23 cellular contexts compared by ENCODE assay signal in genomic region chr6:33742092-33742491, GRCh38. TPM values are rescaled to one million over a fixed set of nuclear protein-coding genes. Genes with fewer than 3 reads are reported as not detected.
"Had no signal": no experiment of that assay in that cellular context is flagged by ENCODE, and none has a peak within 500 bp of the region (broad histone marks: within the 10 kb centered on the region; RNA-seq: fewer than 3 reads in every experiment).

No MANE protein-coding gene starts in this region.

- H3K9me3 ChIP-seq: testis had no signal

- H3K4me3 Mint-ChIP-seq: activated CD8-positive, alpha-beta memory T cell treated with anti-CD3 and anti-CD28 coated beads, Interleukin-2, amount 10 ng/mL, durations not matched to agents 7 days and 5 days; activated naive CD8-positive, alpha-beta T cell; activated T-cell treated with anti-CD3 and anti-CD28 coated beads, Interleukin-2, amount 50 U/mL, for 24 hours; effector memory CD8-positive, alpha-beta T cell; memory B cell; natural killer cell treated with Interleukin-12 subunit alpha and Interleukin-12 subunit beta and Interleukin-15 and Interleukin-18, amount 100 ng/mL, for 72 hours; stimulated activated naive CD8-positive, alpha-beta T cell treated with anti-CD3 and anti-CD28 coated beads, Interleukin-15, amount 100 ng/mL, for 72 hours; T-helper 17 cell had no signal

- H3K4me3 ChIP-seq: testis had no signal

- DNase-seq: activated CD4-positive, alpha-beta T cell treated with anti-CD3 and anti-CD28 coated beads, Interleukin-2, amount 50 U/mL, for 4 hours; activated CD8-positive, alpha-beta memory T cell treated with anti-CD3 and anti-CD28 coated beads, Interleukin-2, amount 10 ng/mL, durations not matched to agents 7 days and 5 days; activated effector memory CD4-positive, alpha-beta T cell treated with anti-CD3 and anti-CD28 coated beads, Interleukin-2, amount 50 U/mL, for 16 hours; activated T-cell treated with anti-CD3 and anti-CD28 coated beads, Interleukin-2, amount 50 U/mL, for 24 hours; amygdala; effector memory CD8-positive, alpha-beta T cell; occipital lobe; stimulated activated CD4-positive, alpha-beta T cell treated with anti-CD3 and anti-CD28 coated beads, Interleukin-15, amount 100 ng/mL, for 24 hours; stimulated activated CD4-positive, alpha-beta T cell treated with anti-CD3 and anti-CD28 coated beads, Interleukin-4, amount 100 ng/mL, for 24 hours; stimulated activated naive CD8-positive, alpha-beta T cell treated with anti-CD3 and anti-CD28 coated beads, Interleukin-15, amount 100 ng/mL, for 72 hours; T-helper 17 cell had no signal

- H3K27ac ChIP-seq: epithelial cell of prostate, testis had no signal

- H3K27me3 Mint-ChIP-seq: activated T-cell treated with anti-CD3 and anti-CD28 coated beads, Interleukin-2, amount 50 U/mL, for 24 hours had no signal

- ATAC-seq: activated CD4-positive, CD25-positive, alpha-beta regulatory T cell treated with anti-CD3 and anti-CD28 coated beads, Interleukin-2, amount 50 U/mL, for 24 hours; activated CD8-positive, alpha-beta memory T cell treated with anti-CD3 and anti-CD28 coated beads, Interleukin-2, amount 10 ng/mL, durations not matched to agents 7 days and 5 days; effector memory CD8-positive, alpha-beta T cell; left lobe of liver; natural killer cell treated with Interleukin-12 subunit alpha and Interleukin-12 subunit beta and Interleukin-15 and Interleukin-18, amount 100 ng/mL, for 72 hours; stimulated activated naive CD8-positive, alpha-beta T cell treated with anti-CD3 and anti-CD28 coated beads, Interleukin-15, amount 100 ng/mL, for 72 hours; T-helper 17 cell had no signal

- H3K27ac Mint-ChIP-seq: activated CD8-positive, alpha-beta memory T cell treated with anti-CD3 and anti-CD28 coated beads, Interleukin-2, amount 10 ng/mL, durations not matched to agents 7 days and 5 days; activated naive CD8-positive, alpha-beta T cell; activated T-cell treated with anti-CD3 and anti-CD28 coated beads, Interleukin-2, amount 50 U/mL, for 24 hours; effector memory CD8-positive, alpha-beta T cell; memory B cell; natural killer cell treated with Interleukin-12 subunit alpha and Interleukin-12 subunit beta and Interleukin-15 and Interleukin-18, amount 100 ng/mL, for 72 hours; stimulated activated naive CD8-positive, alpha-beta T cell treated with anti-CD3 and anti-CD28 coated beads, Interleukin-15, amount 100 ng/mL, for 72 hours; T-helper 17 cell had no signal

- H3K36me3 Mint-ChIP-seq: activated CD8-positive, alpha-beta memory T cell treated with anti-CD3 and anti-CD28 coated beads, Interleukin-2, amount 10 ng/mL, durations not matched to agents 7 days and 5 days; activated naive CD8-positive, alpha-beta T cell; brain; memory B cell; natural killer cell treated with Interleukin-12 subunit alpha and Interleukin-12 subunit beta and Interleukin-15 and Interleukin-18, amount 100 ng/mL, for 72 hours had no signal

- H3K4me1 Mint-ChIP-seq: activated CD8-positive, alpha-beta memory T cell treated with anti-CD3 and anti-CD28 coated beads, Interleukin-2, amount 10 ng/mL, durations not matched to agents 7 days and 5 days; stimulated activated naive CD8-positive, alpha-beta T cell treated with anti-CD3 and anti-CD28 coated beads, Interleukin-15, amount 100 ng/mL, for 72 hours had no signal

- H3K27me3 ChIP-seq: testis had no signal

- H3K9me3 Mint-ChIP-seq: activated T-cell treated with anti-CD3 and anti-CD28 coated beads, Interleukin-2, amount 50 U/mL, for 24 hours; brain; effector memory CD8-positive, alpha-beta T cell; memory B cell; natural killer cell treated with Interleukin-12 subunit alpha and Interleukin-12 subunit beta and Interleukin-15 and Interleukin-18, amount 100 ng/mL, for 72 hours; stimulated activated naive CD8-positive, alpha-beta T cell treated with anti-CD3 and anti-CD28 coated beads, Interleukin-15, amount 100 ng/mL, for 72 hours had no signal

- FAIRE-seq: islet of Langerhans, TTC549 had no signal

RNA-seq across cellular contexts. Expression of gene IP6K3, which starts 4.6 kb away (rescaled TPM):
- total RNA-seq: activated CD8-positive, alpha-beta memory T cell treated with anti-CD3 and anti-CD28 coated beads, Interleukin-2, amount 10 ng/mL, durations not matched to agents 7 days and 5 days; glomerular endothelial cell; natural killer cell treated with Interleukin-12 subunit alpha and Interleukin-12 subunit beta and Interleukin-15 and Interleukin-18, amount 100 ng/mL, for 72 hours; occipital lobe; pulmonary artery endothelial cell; T-helper 17 cell had no signal
